ENCODE assay signal across 8 cellular contexts in genomic region chr1:25771246-25772114, GRCh38. TPM values are rescaled to one million over a fixed set of nuclear protein-coding genes. Genes with fewer than 3 reads are reported as not detected.
A peak's percentile ranks its signal among the peaks of the same experiment; 100 is the strongest.
DNase-seq lines count a peak whose midpoint lies in the region; ATAC-seq and TF ChIP-seq lines count a peak whose summit lies in the region.

No MANE protein-coding gene starts in this region.

- ATAC-seq in esophagus mucosa = no peak

- no peaks in the 10 kb centered on the region for H3K36me3 ChIP-seq in thyroid gland
- H3K36me3 ChIP-seq in MM.1S (replicated peaks; ENCODE audit: insufficient read depth, low read length) = no peaks in the 10 kb centered on the region

- H3K4me1 ChIP-seq in thyroid gland = peaks cover 26 to 29% of the 10 kb centered on the region in 2 donors
- H3K4me1 ChIP-seq in MM.1S (ENCODE audit: low read length) = no peaks in the 10 kb centered on the region

- TF ChIP-seq CTCF in 22Rv1 (IDR thresholded peaks at IDR 0.05) = no peak
- TF ChIP-seq CTCF in thyroid gland (IDR thresholded peaks at IDR 0.05) = no peak
- TF ChIP-seq CTCF in MM.1S (IDR thresholded peaks at IDR 0.05; ENCODE audit: low read length) = no peak

- no peaks in the 10 kb centered on the region for H3K79me2 ChIP-seq in MM.1S (ENCODE audit: low read length)

- H3K9me3 ChIP-seq in thyroid gland (no peaks in the 10 kb centered on the region), MM.1S (replicated peaks; ENCODE audit: insufficient read depth, low read length) (no peaks in the 10 kb centered on the region)

- no peak overlapping the region for H2AFZ ChIP-seq in MM.1S (ENCODE audit: low read length)

- intact Hi-C loops in thyroid gland (cut with DNase I) = no loop called here

- H3K27me3 ChIP-seq in thyroid gland (no peaks in the 10 kb centered on the region), MM.1S (replicated peaks; ENCODE audit: insufficient read depth, low read length) (no peaks in the 10 kb centered on the region)

- no peaks in the 10 kb centered on the region for H4K20me1 ChIP-seq in MM.1S (ENCODE audit: insufficient read depth, low read length)

- H3K4me3 ChIP-seq in thyroid gland (replicated peaks in 1 of 3) = no peak overlapping the region
- no peak overlapping the region for H3K4me3 ChIP-seq in MM.1S (ENCODE audit: low read length)

- no peak overlapping the region for H3K4me2 ChIP-seq in MM.1S (ENCODE audit: low read depth, low read length)

- 38 to 40% methylated on average over 29 to 30 of the region's 33 CpGs for WGBS in thyroid gland, 2 donors

- H3K27ac ChIP-seq in 22Rv1 = peak overlapping the region; percentile 100
- H3K27ac ChIP-seq in thyroid gland = peak overlapping the region; percentile 2 to 83 (median 78)
- H3K27ac ChIP-seq in MM.1S (ENCODE audit: low read length) = no peak overlapping the region

- H3F3A ChIP-seq in MM.1S (ENCODE audit: insufficient read depth, low read length) = no peaks in the 10 kb centered on the region

- DNase-seq in HuH-7 (ENCODE audit: low spot score) (peak; percentile 95), islet precursor cell (peak; percentile 68), thyroid gland (peak; percentile 91 to 93), MM.1S (no peak), occipital lobe (lab: John Stamatoyannopoulos, UW) (no peak)
- peak; percentile 14 to 20 for DNase-seq in activated CD4-positive, alpha-beta T cell treated with anti-CD3 and anti-CD28 coated beads for 4 hours

- H3K9me2 ChIP-seq in MM.1S (replicated peaks; ENCODE audit: insufficient read depth, low read length) = no peaks in the 10 kb centered on the region

- H3K9ac ChIP-seq in MM.1S (ENCODE audit: low read length) = no peak overlapping the region

- peak in 1 of 2 donors; percentile 22 for TF ChIP-seq POLR2A in thyroid gland (IDR thresholded peaks at IDR 0.05)

RNA-seq across cellular contexts. Expression of gene SELENON, which starts 28.5 kb away (rescaled TPM):
- total RNA-seq in thyroid gland (10 to 100 TPM; 31.2 to 58.2 (median 55.2) TPM), occipital lobe (10.3 TPM), esophagus mucosa (35.2 TPM)

RNA-seq across cellular contexts. Expression of gene MTFR1L, which starts 48.3 kb away (rescaled TPM):
- total RNA-seq in thyroid gland = 100 to 1,000 TPM in 1 of 4 donors, 10 to 100 TPM in 3; 75.7 to 109 (median 99.2) TPM
- 32.8 TPM for total RNA-seq in occipital lobe
- 20.6 TPM for total RNA-seq in esophagus mucosa

Comparison
In these comparisons a context has a peak if more than half of its experiments do, and no peak if none do; other contexts are left out.
1. DNase-seq: peak in HuH-7 (single experiment), activated CD4-positive, alpha-beta T cell treated with anti-CD3 and anti-CD28 coated beads for 4 hours (2 of 2), islet precursor cell (single experiment) and thyroid gland (2 of 2); none in MM.1S (single experiment) and occipital lobe (single experiment).